Comparison of ENCODE assay signal across 10 cellular contexts in genomic region chr13:48578516-48579166, GRCh38. TPM values are rescaled to one million over a fixed set of nuclear protein-coding genes. Genes with fewer than 3 reads are reported as not detected.
DNase-seq lines count a peak whose midpoint lies in the region; ATAC-seq and TF ChIP-seq lines count a peak whose summit lies in the region.
"Had no signal": no experiment of that assay in that cellular context is flagged by ENCODE, and none has a peak within 500 bp of the region (broad histone marks: within the 10 kb centered on the region; RNA-seq: fewer than 3 reads in every experiment).

No MANE protein-coding gene starts in this region.

- no peaks in the 10 kb centered on the region for H3K36me3 ChIP-seq in mesendoderm (ENCODE audit: control insufficient read depth, insufficient read depth, low read length)
- H3K36me3 ChIP-seq: heart left ventricle had no signal

- no peak overlapping the region for H4K5ac ChIP-seq in mesendoderm (ENCODE audit: low read length)

- ATAC-seq in GM18858 (IDR thresholded peaks at IDR 0.05; ENCODE audit: unreplicated experiment) (peak; percentile 41), GM21786 (IDR thresholded peaks at IDR 0.05; ENCODE audit: unreplicated experiment) (peak; percentile 54), HG03575 (IDR thresholded peaks at IDR 0.05; ENCODE audit: extremely low read depth, insufficient number of reproducible peaks, low FRiP score, unreplicated experiment) (peak; percentile 24)

- intact Hi-C loops in activated CD4-positive, alpha-beta memory T cell treated with anti-CD3 and anti-CD28 coated beads for 36 hours (cut with micrococcal nuclease), result no loop called here

- no peak overlapping the region for H3K23ac ChIP-seq in mesendoderm (ENCODE audit: low read length)

- no peaks in the 10 kb centered on the region for H3K79me2 ChIP-seq in mesendoderm (ENCODE audit: control insufficient read depth, insufficient read depth, low read length)

- no peak for TF ChIP-seq CTCF in nephron progenitor cell (IDR thresholded peaks at IDR 0.05)

- H4K8ac ChIP-seq in mesendoderm (ENCODE audit: low read depth, low read length), result no peak overlapping the region

- H3K27me3 ChIP-seq in mesendoderm (ENCODE audit: insufficient read depth, low read length, poor library complexity), result no peaks in the 10 kb centered on the region
- H3K27me3 ChIP-seq: heart left ventricle had no signal

- no peak overlapping the region for H3K4me2 ChIP-seq in mesendoderm (ENCODE audit: low read length)

- no peaks in the 10 kb centered on the region for H3K9me3 Mint-ChIP-seq in nephron progenitor cell
- no peaks in the 10 kb centered on the region for H3K9me3 Mint-ChIP-seq in activated CD4-positive, alpha-beta memory T cell treated with anti-CD3 and anti-CD28 coated beads for 36 hours

- H3K79me1 ChIP-seq in mesendoderm (ENCODE audit: low read length), result no peaks in the 10 kb centered on the region

- H3K27me3 Mint-ChIP-seq in nephron progenitor cell (ENCODE audit: low read depth, poor library complexity), result peaks cover 11% of the 10 kb centered on the region
- H3K27me3 Mint-ChIP-seq in activated CD4-positive, alpha-beta memory T cell treated with anti-CD3 and anti-CD28 coated beads for 36 hours, result peaks cover 1% of the 10 kb centered on the region

- no peaks in the 10 kb centered on the region for H3K4me1 Mint-ChIP-seq in nephron progenitor cell
- peaks cover 8% of the 10 kb centered on the region for H3K4me1 Mint-ChIP-seq in activated CD4-positive, alpha-beta memory T cell treated with anti-CD3 and anti-CD28 coated beads for 36 hours (ENCODE audit: low read depth)

- CTCF ChIA-PET in activated CD4-positive, alpha-beta memory T cell treated with anti-CD3 and anti-CD28 coated beads for 36 hours (lab: Charles Lee), result interaction anchor here (0.6 to 8.3 kb wide), 13 partner anchors 16 to 1747 kb away, joined by 3 to 189 read pairs (median 5); partner anchors contain the start of gene MED4

- H3K56ac ChIP-seq in mesendoderm (ENCODE audit: low read length), result no peak overlapping the region

- no peak overlapping the region for H3K4ac ChIP-seq in mesendoderm (ENCODE audit: low read depth, low read length)

- H3K4me1 ChIP-seq in mesendoderm (ENCODE audit: control insufficient read depth, low read depth, low read length), result peaks cover 3% of the 10 kb centered on the region

- no peak overlapping the region for H3K4me3 Mint-ChIP-seq in nephron progenitor cell
- H3K4me3 Mint-ChIP-seq in activated CD4-positive, alpha-beta memory T cell treated with anti-CD3 and anti-CD28 coated beads for 36 hours, result no peak overlapping the region

- no peak overlapping the region for H2AK5ac ChIP-seq in mesendoderm (ENCODE audit: low read length)

- H3K9ac ChIP-seq in mesendoderm (ENCODE audit: low read length), result no peak overlapping the region

- H3K18ac ChIP-seq in mesendoderm (ENCODE audit: low read length), result peak overlapping the region; percentile 81

- no peak overlapping the region for H2BK120ac ChIP-seq in mesendoderm (ENCODE audit: low read depth, low read length)

- peak; percentile 63 for DNase-seq in mesendoderm
- no peak for DNase-seq in nephron progenitor cell
- DNase-seq in activated CD4-positive, alpha-beta memory T cell treated with anti-CD3 and anti-CD28 coated beads for 36 hours, result no peak
- no peak for DNase-seq in GM19238 (ENCODE audit: insufficient read length, low spot score)
- no peak for DNase-seq in stimulated activated CD4-positive, alpha-beta T cell treated with anti-CD3 and anti-CD28 coated beads, Interleukin-12 subunit alpha, Interleukin-12 subunit beta, amount 100 ng/mL, for 4 hours
- DNase-seq: NCI-H774 had no signal

- no CpG with 5 or more reads among the region's 3 CpGs for WGBS in mesendoderm (ENCODE audit: extremely low coverage, insufficient coverage, low lambda C conversion rate)

- H2BK15ac ChIP-seq in mesendoderm (replicated peaks; ENCODE audit: low read depth), result no peak overlapping the region

- peak overlapping the region; percentile 52 for H3K27ac ChIP-seq in mesendoderm (ENCODE audit: low read depth, low read length)

- no peaks in the 10 kb centered on the region for H3K36me3 Mint-ChIP-seq in nephron progenitor cell (ENCODE audit: low read depth)
- no peaks in the 10 kb centered on the region for H3K36me3 Mint-ChIP-seq in activated CD4-positive, alpha-beta memory T cell treated with anti-CD3 and anti-CD28 coated beads for 36 hours

- no peak overlapping the region for H2BK5ac ChIP-seq in mesendoderm (ENCODE audit: low read length)

- H3K4me3 ChIP-seq in mesendoderm (ENCODE audit: low read length), result no peak overlapping the region
- H3K4me3 ChIP-seq: heart left ventricle had no signal

- H3K27ac Mint-ChIP-seq in nephron progenitor cell, result no peak overlapping the region
- H3K27ac Mint-ChIP-seq in activated CD4-positive, alpha-beta memory T cell treated with anti-CD3 and anti-CD28 coated beads for 36 hours, result no peak overlapping the region

- POLR2A ChIA-PET in activated CD4-positive, alpha-beta memory T cell treated with anti-CD3 and anti-CD28 coated beads for 36 hours (lab: Charles Lee), result no interaction called here

RNA-seq across cellular contexts. Expression of gene RCBTB2, which starts 45.8 kb away (rescaled TPM):
- 8.9 TPM for polyA plus RNA-seq in mesendoderm (2013, experiment 1 of 2)
- 9.0 TPM for polyA plus RNA-seq in mesendoderm (2013, experiment 2 of 2)
- total RNA-seq in activated CD4-positive, alpha-beta memory T cell treated with anti-CD3 and anti-CD28 coated beads for 36 hours, result 1 to 10 TPM; 1.5 to 1.8 TPM
